8 cellular contexts compared by ENCODE assay signal in the genomic region with DNA sequence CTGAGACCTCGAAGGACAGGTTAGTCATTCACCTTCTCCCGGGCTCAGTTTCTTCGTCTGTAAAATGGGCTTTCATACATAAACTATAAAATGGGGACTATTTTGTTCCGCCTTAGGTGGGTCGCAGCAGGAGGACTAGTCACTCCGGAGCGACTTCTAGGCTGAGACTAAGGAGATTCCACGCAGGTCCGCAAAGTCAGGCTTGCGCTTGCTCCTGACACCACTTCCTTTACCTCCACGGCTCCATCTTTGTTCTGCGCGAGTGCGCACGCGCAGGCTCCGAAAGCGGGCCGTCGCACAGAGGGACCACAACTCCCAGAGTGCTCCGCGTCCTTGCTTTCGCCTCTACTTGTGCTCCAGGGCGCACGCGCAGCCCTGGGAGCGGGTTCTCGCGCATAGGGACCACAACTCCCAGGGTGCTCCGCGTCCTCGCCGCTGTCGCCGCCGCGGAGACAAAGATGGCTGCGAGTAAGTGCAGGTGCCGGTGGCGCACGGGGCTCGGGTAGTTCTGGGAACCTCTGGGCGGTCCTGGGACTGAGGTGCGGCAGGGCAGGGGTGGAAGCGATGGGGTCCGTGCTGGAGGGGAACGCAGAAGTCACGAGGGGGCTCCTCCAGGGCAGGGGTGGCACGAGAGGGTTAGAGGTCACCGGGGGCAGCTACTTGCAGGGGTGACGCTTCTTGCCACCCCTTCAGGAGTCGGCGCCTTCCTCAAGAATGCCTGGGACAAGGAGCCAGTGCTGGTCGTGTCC. TPM values are rescaled to one million over a fixed set of nuclear protein-coding genes. Genes with fewer than 3 reads are reported as not detected.
DNase-seq lines count a peak whose midpoint lies in the region; ATAC-seq and TF ChIP-seq lines count a peak whose summit lies in the region.

Gene NDUFA3, plus strand, starts transcription at position 435 of the 749 bp plus-strand sequence. Its CDS starts 24 bp downstream, at position 459.

- H3K36me3 ChIP-seq in left ventricle myocardium inferior, result peaks cover 29% of the 10 kb centered on the region

- H3K4me3 ChIP-seq in left ventricle myocardium inferior, result peak within 1 kb of the TSS; percentile 91

- peak within 1 kb of the TSS; percentile 99 for H3K4me3 Mint-ChIP-seq in T-helper 17 cell
- peak within 1 kb of the TSS; percentile 97 for H3K4me3 Mint-ChIP-seq in progenitor cell of endocrine pancreas (ENCODE audit: low read depth)

- peak; percentile 83 for TF ChIP-seq POLR2A in GM15510 (IDR thresholded peaks at IDR 0.05; ENCODE audit: borderline replicate concordance, extremely low read depth, insufficient read length)

- peaks cover 15% of the 10 kb centered on the region for H3K27me3 ChIP-seq in left ventricle myocardium inferior (ENCODE audit: low read depth)

- H3K27ac ChIP-seq in left ventricle myocardium inferior (replicated peaks), result peak within 1 kb of the TSS; percentile 86

- H3K9me3 ChIP-seq in T-helper 17 cell (ENCODE audit: control insufficient read depth, low read length, poor library complexity, severe bottlenecking) (no peaks in the 10 kb centered on the region), left ventricle myocardium inferior (replicated peaks) (no peaks in the 10 kb centered on the region)

- peak; percentile 95 for DNase-seq in NCI-H1694 treated with DMSO at 0.1 percent for 48 hours (lab: John Stamatoyannopoulos, UW)
- peak; percentile 95 to 98 (median 96) for DNase-seq in T-helper 17 cell
- DNase-seq in amygdala (lab: John Stamatoyannopoulos, UW), result peak; percentile 69 to 99 (median 95)
- peak; percentile 98 for DNase-seq in left ventricle myocardium inferior
- DNase-seq in progenitor cell of endocrine pancreas (ENCODE audit: low spot score, unreplicated experiment), result peak; percentile 92
- peak; percentile 97 for DNase-seq in ureter (ENCODE audit: low spot score)

- peaks cover 9% of the 10 kb centered on the region for H3K36me3 Mint-ChIP-seq in T-helper 17 cell (ENCODE audit: low read depth)
- peaks cover 8% of the 10 kb centered on the region for H3K36me3 Mint-ChIP-seq in progenitor cell of endocrine pancreas (ENCODE audit: insufficient read depth)

- H3K27me3 Mint-ChIP-seq in T-helper 17 cell, result no peaks in the 10 kb centered on the region
- H3K27me3 Mint-ChIP-seq in progenitor cell of endocrine pancreas, result peaks cover 10% of the 10 kb centered on the region

- peak within 1 kb of the TSS; percentile 80 for H3K27ac Mint-ChIP-seq in T-helper 17 cell
- peak within 1 kb of the TSS; percentile 95 for H3K27ac Mint-ChIP-seq in progenitor cell of endocrine pancreas

- intact Hi-C loops in left ventricle myocardium inferior (cut with micrococcal nuclease), result no loop called here

- no peaks in the 10 kb centered on the region for H3K9me3 Mint-ChIP-seq in progenitor cell of endocrine pancreas (ENCODE audit: low read depth)

- H3K4me1 Mint-ChIP-seq in T-helper 17 cell, result peaks cover 23% of the 10 kb centered on the region
- H3K4me1 Mint-ChIP-seq in progenitor cell of endocrine pancreas (ENCODE audit: low read depth), result peaks cover 3% of the 10 kb centered on the region

- peak; percentile 99 for ATAC-seq in HG02885 (IDR thresholded peaks at IDR 0.05; ENCODE audit: poor library complexity, unreplicated experiment)
- peak; percentile 100 for ATAC-seq in T-helper 17 cell

- TF ChIP-seq CTCF in left ventricle myocardium inferior (IDR thresholded peaks at IDR 0.05; ENCODE audit: borderline replicate concordance), result no peak
- TF ChIP-seq CTCF in progenitor cell of endocrine pancreas (IDR thresholded peaks at IDR 0.05; ENCODE audit: unreplicated experiment), result no peak

- peaks cover 27% of the 10 kb centered on the region for H3K4me1 ChIP-seq in left ventricle myocardium inferior

RNA-seq across cellular contexts. Expression of gene NDUFA3, which starts in this region (rescaled TPM):
- total RNA-seq in T-helper 17 cell, result 10 to 100 TPM; 49.9 to 54.6 TPM
- 503 TPM for total RNA-seq in left ventricle myocardium inferior
- total RNA-seq in progenitor cell of endocrine pancreas, result 139 and 162 TPM in 2 replicates
- total RNA-seq in ureter, result 126 TPM

Comparison
In these comparisons a context has a peak if more than half of its experiments do, and no peak if none do; other contexts are left out.
1. Peak in every context shown above with its lines: DNase-seq, ATAC-seq, H3K4me3 ChIP-seq and H3K27ac ChIP-seq.